ENCODE assay signal across 8 cellular contexts in the genomic region with DNA sequence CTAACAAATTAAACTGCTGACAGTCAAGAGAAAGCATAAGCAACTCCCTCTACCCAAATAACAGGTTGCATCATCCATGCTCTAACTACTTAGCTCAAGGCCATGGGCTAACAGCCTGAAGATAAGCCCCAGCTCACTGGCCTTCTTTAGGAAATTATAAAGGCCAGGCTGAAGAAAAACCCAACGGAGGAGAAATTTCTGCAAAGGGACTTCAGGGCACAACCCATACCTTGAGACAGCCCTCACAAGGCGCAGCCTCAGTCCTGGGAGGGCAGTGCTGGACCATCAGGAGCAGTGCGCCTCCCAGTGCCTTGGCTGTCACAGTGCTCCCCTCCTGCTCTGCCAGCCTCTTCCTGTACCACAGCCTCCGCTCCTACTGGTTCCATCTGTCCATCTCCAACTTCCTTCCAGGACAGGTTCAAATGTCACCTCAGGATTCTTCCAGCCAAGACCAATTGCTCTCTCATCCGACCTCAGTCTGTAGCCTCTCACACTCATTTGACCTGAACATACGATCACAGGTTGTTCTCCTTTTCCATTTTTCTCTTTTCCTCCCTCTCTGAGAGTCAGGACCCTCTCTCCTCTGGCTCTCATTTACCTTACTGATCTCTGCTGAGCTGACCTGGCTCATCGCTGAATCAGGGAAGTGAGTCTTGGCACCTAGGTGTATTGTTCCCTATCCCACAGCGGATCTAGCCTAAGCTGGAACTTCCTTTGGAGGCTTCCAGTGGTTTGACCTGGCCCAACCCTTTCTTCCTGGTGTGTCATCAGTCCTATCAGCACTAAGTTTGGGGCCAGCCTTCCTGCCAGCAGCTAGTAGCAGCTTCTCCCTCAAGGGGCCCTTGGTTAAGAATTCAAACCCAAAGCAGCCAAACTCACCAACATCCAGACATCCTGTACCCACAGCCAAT. TPM values are rescaled to one million over a fixed set of nuclear protein-coding genes. Genes with fewer than 3 reads are reported as not detected.
DNase-seq lines count a peak whose midpoint lies in the region; TF ChIP-seq lines count a peak whose summit lies in the region.

No MANE protein-coding gene starts in this region.

- H3K4me1 Mint-ChIP-seq in activated naive CD4-positive, alpha-beta T cell treated with anti-CD3 and anti-CD28 coated beads, Interleukin-2, amount 10 ng/mL, durations not matched to agents 7 days and 5 days = peaks cover 72% of the 10 kb centered on the region

- peak overlapping the region; percentile 13 to 95 for H3K9ac ChIP-seq in stomach smooth muscle (ENCODE audit: low read length in 2 of 2)

- H3K27me3 ChIP-seq in WERI-Rb-1 (ENCODE audit: insufficient read depth, low read depth, severe bottlenecking) = no peaks in the 10 kb centered on the region
- H3K27me3 ChIP-seq in right atrium auricular region = no peaks in the 10 kb centered on the region
- H3K27me3 ChIP-seq in stomach smooth muscle (ENCODE audit: control insufficient read depth in 1 of 2, insufficient read depth in 2 of 2, low read length in 2 of 2) = no peaks in the 10 kb centered on the region

- H3K4me3 ChIP-seq in WERI-Rb-1 (ENCODE audit: low read depth, low read length) (no peak overlapping the region), right atrium auricular region (peak overlapping the region in 1 of 2 donors; percentile 99), stomach smooth muscle (ENCODE audit: low read length in 2 of 2) (peak overlapping the region; percentile 64 to 96)

- H3K27ac ChIP-seq in WERI-Rb-1 = no peak overlapping the region
- H3K27ac ChIP-seq in right atrium auricular region = peak overlapping the region; percentile 98 to 99
- peak overlapping the region; percentile 6 for H3K27ac ChIP-seq in stomach smooth muscle (ENCODE audit: low read length)

- H3K9me3 Mint-ChIP-seq in activated naive CD4-positive, alpha-beta T cell treated with anti-CD3 and anti-CD28 coated beads, Interleukin-2, amount 10 ng/mL, durations not matched to agents 7 days and 5 days = no peaks in the 10 kb centered on the region

- TF ChIP-seq CTCF in WERI-Rb-1 (IDR thresholded peaks at IDR 0.05; ENCODE audit: low read depth, low read length) (peak; percentile 65), right atrium auricular region (IDR thresholded peaks at IDR 0.05) (no peak)

- peaks cover 43% of the 10 kb centered on the region for H3K36me3 ChIP-seq in WERI-Rb-1
- peaks cover 20% of the 10 kb centered on the region for H3K36me3 ChIP-seq in right atrium auricular region
- peaks cover 14 to 16% of the 10 kb centered on the region in 2 donors for H3K36me3 ChIP-seq in stomach smooth muscle (ENCODE audit: control insufficient read depth in 2 of 2, insufficient read depth in 2 of 2, low read length in 2 of 2)

- CTCF ChIA-PET in activated naive CD4-positive, alpha-beta T cell treated with anti-CD3 and anti-CD28 coated beads, Interleukin-2, amount 10 ng/mL, durations not matched to agents 7 days and 5 days (lab: Charles Lee) = interaction anchor here (1.2 kb wide), 1 partner anchor 28 kb away, joined by 3 read pairs; no protein-coding TSS in a partner anchor

- H3K36me3 Mint-ChIP-seq in activated naive CD4-positive, alpha-beta T cell treated with anti-CD3 and anti-CD28 coated beads, Interleukin-2, amount 10 ng/mL, durations not matched to agents 7 days and 5 days = peaks cover 21% of the 10 kb centered on the region

- no peaks in the 10 kb centered on the region for H3K9me3 ChIP-seq in WERI-Rb-1 (ENCODE audit: severe bottlenecking)
- H3K9me3 ChIP-seq in right atrium auricular region = no peaks in the 10 kb centered on the region
- H3K9me3 ChIP-seq in stomach smooth muscle (ENCODE audit: control insufficient read depth in 2 of 2, low read length in 2 of 2) = no peaks in the 10 kb centered on the region

- no peaks in the 10 kb centered on the region for H3K27me3 Mint-ChIP-seq in activated naive CD4-positive, alpha-beta T cell treated with anti-CD3 and anti-CD28 coated beads, Interleukin-2, amount 10 ng/mL, durations not matched to agents 7 days and 5 days

- DNase-seq in activated naive CD4-positive, alpha-beta T cell treated with anti-CD3 and anti-CD28 coated beads, Interleukin-2, amount 10 ng/mL, durations not matched to agents 7 days and 5 days = no peak
- DNase-seq in activated naive CD4-positive, alpha-beta T cell (lab: John Stamatoyannopoulos, UW) = no peak
- DNase-seq in WERI-Rb-1 = peak; percentile 35
- DNase-seq in right atrium auricular region (ENCODE audit: low spot score) = peak; percentile 75
- DNase-seq in NCI-H510A treated with DMSO at 0.1 percent for 48 hours (lab: John Stamatoyannopoulos, UW) = no peak
- DNase-seq in NCI-H1105 (lab: John Stamatoyannopoulos, UW) = no peak
- no peak for DNase-seq in NCI-H2196 treated with DMSO at 0.1 percent for 48 hours (lab: John Stamatoyannopoulos, UW; ENCODE audit: unreplicated experiment)

- peak overlapping the region; percentile 82 for H3K4me3 Mint-ChIP-seq in activated naive CD4-positive, alpha-beta T cell treated with anti-CD3 and anti-CD28 coated beads, Interleukin-2, amount 10 ng/mL, durations not matched to agents 7 days and 5 days

- no peak overlapping the region for H3K27ac Mint-ChIP-seq in activated naive CD4-positive, alpha-beta T cell treated with anti-CD3 and anti-CD28 coated beads, Interleukin-2, amount 10 ng/mL, durations not matched to agents 7 days and 5 days

- H3K4me1 ChIP-seq in right atrium auricular region = peaks cover 0 to 46% of the 10 kb centered on the region in 2 donors
- peaks cover 23% of the 10 kb centered on the region for H3K4me1 ChIP-seq in stomach smooth muscle (ENCODE audit: control insufficient read depth, insufficient read depth, low read length)

RNA-seq across cellular contexts. Expression of a gene that starts 1.9 kb away (rescaled TPM):
- total RNA-seq in right atrium auricular region = 10 to 100 TPM; 48.7 to 77.5 TPM

RNA-seq across cellular contexts. Expression of a gene that starts 27.3 kb away (rescaled TPM):
- 10 to 100 TPM in 1 of 2 donors, 1 to 10 TPM in 1; 5.8 to 11.2 TPM for total RNA-seq in right atrium auricular region

Comparison
In these comparisons a context has a peak if more than half of its experiments do, and no peak if none do; other contexts are left out.
1. DNase-seq: peak in WERI-Rb-1 (single experiment) and right atrium auricular region (single experiment); none in activated naive CD4-positive, alpha-beta T cell treated with anti-CD3 and anti-CD28 coated beads, Interleukin-2, amount 10 ng/mL, durations not matched to agents 7 days and 5 days (single experiment), activated naive CD4-positive, alpha-beta T cell (0 of 4), NCI-H510A treated with DMSO at 0.1 percent for 48 hours (single experiment), NCI-H1105 (single experiment) and NCI-H2196 treated with DMSO at 0.1 percent for 48 hours (single experiment).